8 cellular contexts compared by ENCODE assay signal in the genomic region with DNA sequence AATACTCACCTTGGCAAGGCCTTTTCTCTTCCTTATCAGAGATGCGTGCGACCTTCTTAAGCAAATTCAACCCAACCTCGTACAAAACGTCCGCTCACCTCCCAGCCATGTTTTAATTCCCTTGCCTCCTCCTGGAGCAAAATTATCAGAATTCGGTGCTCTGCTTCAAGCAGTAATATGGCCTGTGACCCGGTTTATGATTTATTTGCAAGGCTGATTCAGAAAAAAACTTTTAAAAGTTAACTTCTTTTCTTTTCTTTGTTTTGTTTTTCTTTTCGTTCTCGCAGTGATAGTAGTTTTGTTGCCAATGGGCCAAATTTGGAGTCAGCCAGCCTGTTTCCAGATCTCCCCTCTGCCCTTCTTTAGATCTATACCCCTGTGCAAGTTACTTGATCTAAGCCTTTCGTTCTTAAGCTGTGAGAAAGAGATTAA. TPM values are rescaled to one million over a fixed set of nuclear protein-coding genes. Genes with fewer than 3 reads are reported as not detected.
DNase-seq lines count a peak whose midpoint lies in the region; ATAC-seq and TF ChIP-seq lines count a peak whose summit lies in the region.

A gene with protein sequence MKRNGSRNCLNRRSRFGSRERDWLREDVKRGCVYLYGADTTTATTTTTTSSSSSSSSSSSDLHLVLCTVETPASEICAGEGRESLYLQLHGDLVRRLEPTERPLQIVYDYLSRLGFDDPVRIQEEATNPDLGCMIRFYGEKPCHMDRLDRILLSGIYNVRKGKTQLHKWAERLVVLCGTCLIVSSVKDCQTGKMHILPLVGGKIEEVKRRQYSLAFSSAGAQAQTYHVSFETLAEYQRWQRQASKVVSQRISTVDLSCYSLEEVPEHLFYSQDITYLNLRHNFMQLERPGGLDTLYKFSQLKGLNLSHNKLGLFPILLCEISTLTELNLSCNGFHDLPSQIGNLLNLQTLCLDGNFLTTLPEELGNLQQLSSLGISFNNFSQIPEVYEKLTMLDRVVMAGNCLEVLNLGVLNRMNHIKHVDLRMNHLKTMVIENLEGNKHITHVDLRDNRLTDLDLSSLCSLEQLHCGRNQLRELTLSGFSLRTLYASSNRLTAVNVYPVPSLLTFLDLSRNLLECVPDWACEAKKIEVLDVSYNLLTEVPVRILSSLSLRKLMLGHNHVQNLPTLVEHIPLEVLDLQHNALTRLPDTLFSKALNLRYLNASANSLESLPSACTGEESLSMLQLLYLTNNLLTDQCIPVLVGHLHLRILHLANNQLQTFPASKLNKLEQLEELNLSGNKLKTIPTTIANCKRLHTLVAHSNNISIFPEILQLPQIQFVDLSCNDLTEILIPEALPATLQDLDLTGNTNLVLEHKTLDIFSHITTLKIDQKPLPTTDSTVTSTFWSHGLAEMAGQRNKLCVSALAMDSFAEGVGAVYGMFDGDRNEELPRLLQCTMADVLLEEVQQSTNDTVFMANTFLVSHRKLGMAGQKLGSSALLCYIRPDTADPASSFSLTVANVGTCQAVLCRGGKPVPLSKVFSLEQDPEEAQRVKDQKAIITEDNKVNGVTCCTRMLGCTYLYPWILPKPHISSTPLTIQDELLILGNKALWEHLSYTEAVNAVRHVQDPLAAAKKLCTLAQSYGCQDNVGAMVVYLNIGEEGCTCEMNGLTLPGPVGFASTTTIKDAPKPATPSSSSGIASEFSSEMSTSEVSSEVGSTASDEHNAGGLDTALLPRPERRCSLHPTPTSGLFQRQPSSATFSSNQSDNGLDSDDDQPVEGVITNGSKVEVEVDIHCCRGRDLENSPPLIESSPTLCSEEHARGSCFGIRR (N-terminal part only) (minus strand): TSS at position 382 of the 432 bp plus-strand sequence. CDS start 9,906 bp downstream, outside the sequence.

- no peaks in the 10 kb centered on the region for H3K79me1 ChIP-seq in neuronal stem cell (ENCODE audit: low read depth, low read length)

- H3K27me3 ChIP-seq in NT2/D1 (ENCODE audit: insufficient read depth, insufficient read length) (peaks cover 23% of the 10 kb centered on the region), neuronal stem cell (ENCODE audit: control insufficient read depth in 3 of 3, insufficient read depth in 3 of 3, low read depth in 1 of 3, low read length in 3 of 3) (peaks cover 0 to 10% (median 5%) of the 10 kb centered on the region in 3 experiments)

- H4K8ac ChIP-seq in neuronal stem cell (ENCODE audit: low read depth, low read length) = no peak within 1 kb of the TSS

- peak within 1 kb of the TSS; percentile 83 for H3K27ac ChIP-seq in C4-2B
- H3K27ac ChIP-seq in neuronal stem cell (replicated peaks; ENCODE audit: low read length) = peak within 1 kb of the TSS; percentile 85

- H2BK15ac ChIP-seq in neuronal stem cell (ENCODE audit: low read length) = peak within 1 kb of the TSS; percentile 49

- H2AK5ac ChIP-seq in neuronal stem cell (ENCODE audit: low read depth, low read length) = no peak within 1 kb of the TSS

- no peak within 1 kb of the TSS for H2BK12ac ChIP-seq in neuronal stem cell (ENCODE audit: low read length)

- H2AFZ ChIP-seq in neuronal stem cell (ENCODE audit: low read length) = peak within 1 kb of the TSS; percentile 94

- H3K4ac ChIP-seq in neuronal stem cell (ENCODE audit: low read length) = no peak within 1 kb of the TSS

- in situ Hi-C loops in GM13976 (cut with MboI; ENCODE audit: low sequenced_read_pairs, unreplicated experiment) = no loop called here

- H3K36me3 ChIP-seq in NT2/D1 (ENCODE audit: insufficient read depth, insufficient read length, low read length) = peaks cover 15% of the 10 kb centered on the region
- H3K36me3 ChIP-seq in neuronal stem cell (replicated peaks in 1 of 2; ENCODE audit: control insufficient read depth in 2 of 2, insufficient read depth in 2 of 2, low read length in 2 of 2) = peaks cover 0 to 7% of the 10 kb centered on the region in 2 donors

- TF ChIP-seq CTCF in C4-2B (conservative IDR thresholded peaks at IDR 0.05) = no peak
- no peak for TF ChIP-seq CTCF in epithelial cell of esophagus (IDR thresholded peaks at IDR 0.05; ENCODE audit: insufficient read depth, low read depth, low read length, missing control alignments)
- TF ChIP-seq CTCF in GM13976 (IDR thresholded peaks at IDR 0.05; ENCODE audit: borderline replicate concordance, control extremely low read depth, extremely low read depth, insufficient read depth, missing control alignments) = no peak

- H3K14ac ChIP-seq in neuronal stem cell (ENCODE audit: low read length) = peak within 1 kb of the TSS; percentile 94

- no peak for DNase-seq in NT2/D1 (ENCODE audit: low read depth, low spot score)
- no peak for DNase-seq in epithelial cell of esophagus (ENCODE audit: low read depth)
- no peak for DNase-seq in neuronal stem cell (ENCODE audit: low spot score)
- no peak for DNase-seq in GM13976 (ENCODE audit: low spot score)
- no peak for DNase-seq in AML-193 (lab: John Stamatoyannopoulos, UW)
- DNase-seq in DMS 273 (lab: John Stamatoyannopoulos, UW; ENCODE audit: unreplicated experiment) = no peak

- H3K4me2 ChIP-seq in neuronal stem cell (ENCODE audit: insufficient read depth, low read length, poor library complexity, severe bottlenecking) = peak within 1 kb of the TSS; percentile 81

- WGBS in neuronal stem cell (ENCODE audit: extremely low coverage in 2 of 2, insufficient read length in 2 of 2, insufficient replicate concordance in 1 of 2), 2 donors = no CpG with 5 or more reads among the region's 10 CpGs

- H2BK5ac ChIP-seq in neuronal stem cell (ENCODE audit: low read length) = peak within 1 kb of the TSS; percentile 66

- H3K23ac ChIP-seq in neuronal stem cell (ENCODE audit: low read depth, low read length, poor library complexity) = peak within 1 kb of the TSS; percentile 89

- H3K4me1 ChIP-seq in NT2/D1 (ENCODE audit: insufficient read depth, insufficient read length) = no peaks in the 10 kb centered on the region
- H3K4me1 ChIP-seq in neuronal stem cell (ENCODE audit: control insufficient read depth in 2 of 2, insufficient read depth in 1 of 2, low read depth in 1 of 2, low read length in 2 of 2) = peaks cover 0 to 6% of the 10 kb centered on the region in 2 donors

- peak within 1 kb of the TSS; percentile 87 for H3K9ac ChIP-seq in NT2/D1 (ENCODE audit: insufficient read length, low read depth)
- peak within 1 kb of the TSS; percentile 95 for H3K9ac ChIP-seq in neuronal stem cell (ENCODE audit: low read depth, low read length, poor library complexity)

- no peak for ATAC-seq in HG02852 (IDR thresholded peaks at IDR 0.05; ENCODE audit: unreplicated experiment)

- no peak within 1 kb of the TSS for H4K91ac ChIP-seq in neuronal stem cell (ENCODE audit: low read depth, low read length, poor library complexity)

- H2BK120ac ChIP-seq in neuronal stem cell (ENCODE audit: low read depth, low read length) = no peak within 1 kb of the TSS

- H3K18ac ChIP-seq in neuronal stem cell (ENCODE audit: low read length) = peak within 1 kb of the TSS; percentile 98

- H3K9me3 ChIP-seq in NT2/D1 (ENCODE audit: insufficient read depth, low read length) (no peaks in the 10 kb centered on the region), neuronal stem cell (replicated peaks in 1 of 2; ENCODE audit: control insufficient read depth in 2 of 2, insufficient read depth in 1 of 2, low read depth in 1 of 2, low read length in 2 of 2) (no peaks in the 10 kb centered on the region)

- H3K4me3 ChIP-seq in NT2/D1 (ENCODE audit: insufficient read length, low read depth) = peak within 1 kb of the TSS; percentile 76
- peak within 1 kb of the TSS; percentile 46 for H3K4me3 ChIP-seq in epithelial cell of esophagus (ENCODE audit: low read length)
- peak within 1 kb of the TSS; percentile 65 to 97 for H3K4me3 ChIP-seq in neuronal stem cell (ENCODE audit: low read length in 2 of 2)

RNA-seq across cellular contexts. Expression of the gene that starts here (rescaled TPM):
- 4.9 TPM for polyA plus RNA-seq in neuronal stem cell (2013, experiment 1 of 2)
- 5.8 TPM for polyA plus RNA-seq in neuronal stem cell (2013, experiment 2 of 2)
